ENCODE assay signal across 8 cellular contexts in genomic region chr10:118442032-118442431, GRCh38.
"Had no signal": no experiment of that assay in that cellular context is flagged by ENCODE, and none has a peak within 500 bp of the region (broad histone marks: within the 10 kb centered on the region; RNA-seq: fewer than 3 reads in every experiment).

No MANE protein-coding gene starts in this region.

- H3K4me3 ChIP-seq: GM12878 had no signal

- FAIRE-seq: G401.6, GM12878, GM12891, GM12892, GM18507, GM19239 had no signal

- ATAC-seq: GM12878 had no signal

- DNase-seq: GDM1, GF-D8 had no signal
